In the genomic region with DNA sequence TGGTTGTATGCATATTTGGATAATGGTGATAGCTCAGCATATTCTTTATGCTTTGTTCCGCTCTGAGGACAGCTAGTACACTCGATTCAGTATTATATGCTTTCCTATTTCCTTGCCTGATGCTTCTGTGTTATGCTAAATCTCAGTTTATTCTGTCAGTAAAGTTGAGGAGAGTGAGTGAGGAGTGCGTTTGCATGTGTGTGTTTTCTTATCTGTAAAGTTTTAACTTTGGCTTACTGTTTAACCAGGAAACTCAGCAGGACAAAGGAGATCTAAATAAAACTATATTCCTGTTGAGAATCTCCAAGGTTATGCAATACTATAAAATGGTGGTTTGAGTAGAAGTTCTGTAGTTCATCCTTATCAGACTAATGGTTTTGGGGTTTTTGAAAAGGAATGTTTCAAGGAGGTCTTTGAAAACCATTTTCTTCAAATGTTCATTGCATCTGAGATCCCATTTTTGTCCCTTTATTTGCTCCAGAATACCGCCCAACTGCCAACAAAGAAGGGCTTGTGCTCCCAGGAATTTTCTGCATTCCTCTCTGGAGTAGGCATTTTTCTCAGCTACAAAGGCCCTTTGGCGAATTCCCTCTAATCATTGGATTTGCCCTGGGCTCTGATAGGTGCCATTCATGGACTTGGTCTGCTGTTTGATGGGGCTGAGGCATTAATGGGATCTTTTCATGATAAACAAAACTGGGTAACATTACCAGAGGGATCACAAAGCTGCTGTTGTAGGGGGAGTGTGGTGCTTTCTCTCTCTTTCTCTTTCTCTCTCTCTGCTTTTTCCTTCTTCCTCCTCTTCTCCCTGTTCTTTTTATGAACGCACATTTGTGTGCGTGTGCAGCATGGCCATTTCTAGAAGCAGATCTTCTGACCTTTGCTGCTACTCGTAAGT, we compare ENCODE assay signal across 1 cellular context.
A peak's percentile ranks its signal among the peaks of the same experiment; 100 is the strongest.
TF ChIP-seq lines count a peak whose summit lies in the region.

No MANE protein-coding gene starts in this region.

TF ChIP-seq in HepG2, 621 proteins besides CTCF, POLR2A, EP300 and RAD21 (continued from another document and continues in another):
- TF ChIP-seq, protein P1, sequence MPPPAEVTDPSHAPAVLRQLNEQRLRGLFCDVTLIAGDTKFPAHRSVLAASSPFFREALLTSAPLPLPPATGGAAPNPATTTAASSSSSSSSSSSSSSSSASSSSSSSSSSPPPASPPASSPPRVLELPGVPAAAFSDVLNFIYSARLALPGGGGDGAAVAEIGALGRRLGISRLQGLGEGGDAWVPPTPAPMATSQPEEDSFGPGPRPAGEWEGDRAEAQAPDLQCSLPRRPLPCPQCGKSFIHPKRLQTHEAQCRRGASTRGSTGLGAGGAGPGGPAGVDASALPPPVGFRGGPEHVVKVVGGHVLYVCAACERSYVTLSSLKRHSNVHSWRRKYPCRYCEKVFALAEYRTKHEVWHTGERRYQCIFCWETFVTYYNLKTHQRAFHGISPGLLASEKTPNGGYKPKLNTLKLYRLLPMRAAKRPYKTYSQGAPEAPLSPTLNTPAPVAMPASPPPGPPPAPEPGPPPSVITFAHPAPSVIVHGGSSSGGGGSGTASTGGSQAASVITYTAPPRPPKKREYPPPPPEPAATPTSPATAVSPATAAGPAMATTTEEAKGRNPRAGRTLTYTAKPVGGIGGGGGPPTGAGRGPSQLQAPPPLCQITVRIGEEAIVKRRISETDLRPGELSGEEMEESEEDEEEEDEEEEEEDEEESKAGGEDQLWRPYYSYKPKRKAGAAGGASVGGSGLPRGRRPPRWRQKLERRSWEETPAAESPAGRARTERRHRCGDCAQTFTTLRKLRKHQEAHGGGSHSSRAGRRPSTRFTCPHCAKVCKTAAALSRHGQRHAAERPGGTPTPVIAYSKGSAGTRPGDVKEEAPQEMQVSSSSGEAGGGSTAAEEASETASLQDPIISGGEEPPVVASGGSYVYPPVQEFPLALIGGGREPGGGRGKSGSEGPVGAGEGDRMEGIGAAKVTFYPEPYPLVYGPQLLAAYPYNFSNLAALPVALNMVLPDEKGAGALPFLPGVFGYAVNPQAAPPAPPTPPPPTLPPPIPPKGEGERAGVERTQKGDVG (CRISPR knock-in tag; IDR thresholded peaks at IDR 0.05; ENCODE audit: borderline replicate concordance) = no peak
- TF ChIP-seq, protein P2, sequence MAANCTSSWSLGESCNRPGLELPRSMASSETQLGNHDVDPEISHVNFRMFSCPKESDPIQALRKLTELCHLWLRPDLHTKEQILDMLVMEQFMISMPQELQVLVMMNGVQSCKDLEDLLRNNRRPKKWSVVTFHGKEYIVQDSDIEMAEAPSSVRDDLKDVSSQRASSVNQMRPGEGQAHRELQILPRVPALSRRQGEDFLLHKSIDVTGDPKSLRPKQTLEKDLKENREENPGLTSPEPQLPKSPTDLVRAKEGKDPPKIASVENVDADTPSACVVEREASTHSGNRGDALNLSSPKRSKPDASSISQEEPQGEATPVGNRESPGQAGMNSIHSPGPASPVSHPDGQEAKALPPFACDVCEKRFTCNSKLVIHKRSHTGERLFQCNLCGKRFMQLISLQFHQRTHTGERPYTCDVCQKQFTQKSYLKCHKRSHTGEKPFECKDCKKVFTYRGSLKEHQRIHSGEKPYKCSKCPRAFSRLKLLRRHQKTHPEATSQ (CRISPR knock-in tag; IDR thresholded peaks at IDR 0.05; ENCODE audit: borderline replicate concordance) = no peak; the same call in 1 of the 2 replicates
- TF ChIP-seq MEF2D (CRISPR knock-in tag; IDR thresholded peaks at IDR 0.05) (peak; percentile 53; the same call in 1 of the 2 replicates), GATAD2A (CRISPR knock-in tag; IDR thresholded peaks at IDR 0.05) (peak; percentile 56), CEBPG (CRISPR knock-in tag; IDR thresholded peaks at IDR 0.05) (peak; percentile 86), RBFOX2 (IDR thresholded peaks at IDR 0.05; ENCODE audit: low read depth, low read length) (no peak; the same call in 1 of the 2 replicates), NFIC (IDR thresholded peaks at IDR 0.05; ENCODE audit: low read length) (peak; percentile 63; the same call in 1 of the 2 replicates), ZNF605 (CRISPR knock-in tag; IDR thresholded peaks at IDR 0.05) (peak; percentile 74), SP4 (CRISPR knock-in tag; IDR thresholded peaks at IDR 0.05) (no peak), ZNF713 (CRISPR knock-in tag; IDR thresholded peaks at IDR 0.05) (no peak), KMT2B (CRISPR knock-in tag; IDR thresholded peaks at IDR 0.05) (0 out of 2 replicates have a peak, but pooled peaks have one; percentile 33), HDAC2 (CRISPR knock-in tag; IDR thresholded peaks at IDR 0.05) (0 out of 2 replicates have a peak, but pooled peaks have one; percentile 20), TBX2 (CRISPR knock-in tag; IDR thresholded peaks at IDR 0.05; ENCODE audit: borderline replicate concordance) (peak; percentile 80; the same call in 1 of the 2 replicates), NR2F2 (IDR thresholded peaks at IDR 0.05; ENCODE audit: borderline replicate concordance, low read depth) (peak; percentile 31; the same call in 1 of the 2 replicates), HMG20A (CRISPR knock-in tag; IDR thresholded peaks at IDR 0.05; ENCODE audit: borderline replicate concordance) (peak; percentile 69; the same call in 1 of the 2 replicates), RXRA (CRISPR knock-in tag; IDR thresholded peaks at IDR 0.05) (no peak), MED13 (CRISPR knock-in tag; IDR thresholded peaks at IDR 0.05) (peak; percentile 43; the same call in 1 of the 2 replicates), ZNF235 (CRISPR knock-in tag; IDR thresholded peaks at IDR 0.05; ENCODE audit: borderline replicate concordance) (no peak)
- TF ChIP-seq, protein P3, sequence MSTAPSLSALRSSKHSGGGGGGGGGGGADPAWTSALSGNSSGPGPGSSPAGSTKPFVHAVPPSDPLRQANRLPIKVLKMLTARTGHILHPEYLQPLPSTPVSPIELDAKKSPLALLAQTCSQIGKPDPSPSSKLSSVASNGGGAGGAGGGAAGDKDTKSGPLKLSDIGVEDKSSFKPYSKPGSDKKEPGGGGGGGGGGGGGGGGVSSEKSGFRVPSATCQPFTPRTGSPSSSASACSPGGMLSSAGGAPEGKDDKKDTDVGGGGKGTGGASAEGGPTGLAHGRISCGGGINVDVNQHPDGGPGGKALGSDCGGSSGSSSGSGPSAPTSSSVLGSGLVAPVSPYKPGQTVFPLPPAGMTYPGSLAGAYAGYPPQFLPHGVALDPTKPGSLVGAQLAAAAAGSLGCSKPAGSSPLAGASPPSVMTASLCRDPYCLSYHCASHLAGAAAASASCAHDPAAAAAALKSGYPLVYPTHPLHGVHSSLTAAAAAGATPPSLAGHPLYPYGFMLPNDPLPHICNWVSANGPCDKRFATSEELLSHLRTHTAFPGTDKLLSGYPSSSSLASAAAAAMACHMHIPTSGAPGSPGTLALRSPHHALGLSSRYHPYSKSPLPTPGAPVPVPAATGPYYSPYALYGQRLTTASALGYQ (CRISPR knock-in tag; IDR thresholded peaks at IDR 0.05) = peak; percentile 37; the same call in 1 of the 2 replicates
- TF ChIP-seq, protein P4, sequence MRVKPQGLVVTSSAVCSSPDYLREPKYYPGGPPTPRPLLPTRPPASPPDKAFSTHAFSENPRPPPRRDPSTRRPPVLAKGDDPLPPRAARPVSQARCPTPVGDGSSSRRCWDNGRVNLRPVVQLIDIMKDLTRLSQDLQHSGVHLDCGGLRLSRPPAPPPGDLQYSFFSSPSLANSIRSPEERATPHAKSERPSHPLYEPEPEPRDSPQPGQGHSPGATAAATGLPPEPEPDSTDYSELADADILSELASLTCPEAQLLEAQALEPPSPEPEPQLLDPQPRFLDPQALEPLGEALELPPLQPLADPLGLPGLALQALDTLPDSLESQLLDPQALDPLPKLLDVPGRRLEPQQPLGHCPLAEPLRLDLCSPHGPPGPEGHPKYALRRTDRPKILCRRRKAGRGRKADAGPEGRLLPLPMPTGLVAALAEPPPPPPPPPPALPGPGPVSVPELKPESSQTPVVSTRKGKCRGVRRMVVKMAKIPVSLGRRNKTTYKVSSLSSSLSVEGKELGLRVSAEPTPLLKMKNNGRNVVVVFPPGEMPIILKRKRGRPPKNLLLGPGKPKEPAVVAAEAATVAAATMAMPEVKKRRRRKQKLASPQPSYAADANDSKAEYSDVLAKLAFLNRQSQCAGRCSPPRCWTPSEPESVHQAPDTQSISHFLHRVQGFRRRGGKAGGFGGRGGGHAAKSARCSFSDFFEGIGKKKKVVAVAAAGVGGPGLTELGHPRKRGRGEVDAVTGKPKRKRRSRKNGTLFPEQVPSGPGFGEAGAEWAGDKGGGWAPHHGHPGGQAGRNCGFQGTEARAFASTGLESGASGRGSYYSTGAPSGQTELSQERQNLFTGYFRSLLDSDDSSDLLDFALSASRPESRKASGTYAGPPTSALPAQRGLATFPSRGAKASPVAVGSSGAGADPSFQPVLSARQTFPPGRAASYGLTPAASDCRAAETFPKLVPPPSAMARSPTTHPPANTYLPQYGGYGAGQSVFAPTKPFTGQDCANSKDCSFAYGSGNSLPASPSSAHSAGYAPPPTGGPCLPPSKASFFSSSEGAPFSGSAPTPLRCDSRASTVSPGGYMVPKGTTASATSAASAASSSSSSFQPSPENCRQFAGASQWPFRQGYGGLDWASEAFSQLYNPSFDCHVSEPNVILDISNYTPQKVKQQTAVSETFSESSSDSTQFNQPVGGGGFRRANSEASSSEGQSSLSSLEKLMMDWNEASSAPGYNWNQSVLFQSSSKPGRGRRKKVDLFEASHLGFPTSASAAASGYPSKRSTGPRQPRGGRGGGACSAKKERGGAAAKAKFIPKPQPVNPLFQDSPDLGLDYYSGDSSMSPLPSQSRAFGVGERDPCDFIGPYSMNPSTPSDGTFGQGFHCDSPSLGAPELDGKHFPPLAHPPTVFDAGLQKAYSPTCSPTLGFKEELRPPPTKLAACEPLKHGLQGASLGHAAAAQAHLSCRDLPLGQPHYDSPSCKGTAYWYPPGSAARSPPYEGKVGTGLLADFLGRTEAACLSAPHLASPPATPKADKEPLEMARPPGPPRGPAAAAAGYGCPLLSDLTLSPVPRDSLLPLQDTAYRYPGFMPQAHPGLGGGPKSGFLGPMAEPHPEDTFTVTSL (CRISPR knock-in tag; IDR thresholded peaks at IDR 0.05; ENCODE audit: borderline replicate concordance) = peak; percentile 68; the same call in 1 of the 2 replicates
- TF ChIP-seq, protein P5, sequence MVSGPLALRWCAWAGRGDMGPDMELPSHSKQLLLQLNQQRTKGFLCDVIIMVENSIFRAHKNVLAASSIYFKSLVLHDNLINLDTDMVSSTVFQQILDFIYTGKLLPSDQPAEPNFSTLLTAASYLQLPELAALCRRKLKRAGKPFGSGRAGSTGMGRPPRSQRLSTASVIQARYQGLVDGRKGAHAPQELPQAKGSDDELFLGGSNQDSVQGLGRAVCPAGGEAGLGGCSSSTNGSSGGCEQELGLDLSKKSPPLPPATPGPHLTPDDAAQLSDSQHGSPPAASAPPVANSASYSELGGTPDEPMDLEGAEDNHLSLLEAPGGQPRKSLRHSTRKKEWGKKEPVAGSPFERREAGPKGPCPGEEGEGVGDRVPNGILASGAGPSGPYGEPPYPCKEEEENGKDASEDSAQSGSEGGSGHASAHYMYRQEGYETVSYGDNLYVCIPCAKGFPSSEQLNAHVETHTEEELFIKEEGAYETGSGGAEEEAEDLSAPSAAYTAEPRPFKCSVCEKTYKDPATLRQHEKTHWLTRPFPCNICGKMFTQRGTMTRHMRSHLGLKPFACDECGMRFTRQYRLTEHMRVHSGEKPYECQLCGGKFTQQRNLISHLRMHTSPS (CRISPR knock-in tag; IDR thresholded peaks at IDR 0.05; ENCODE audit: low read depth) = 0 out of 2 replicates have a peak, but pooled peaks have one; percentile 19
- TF ChIP-seq, protein P6, sequence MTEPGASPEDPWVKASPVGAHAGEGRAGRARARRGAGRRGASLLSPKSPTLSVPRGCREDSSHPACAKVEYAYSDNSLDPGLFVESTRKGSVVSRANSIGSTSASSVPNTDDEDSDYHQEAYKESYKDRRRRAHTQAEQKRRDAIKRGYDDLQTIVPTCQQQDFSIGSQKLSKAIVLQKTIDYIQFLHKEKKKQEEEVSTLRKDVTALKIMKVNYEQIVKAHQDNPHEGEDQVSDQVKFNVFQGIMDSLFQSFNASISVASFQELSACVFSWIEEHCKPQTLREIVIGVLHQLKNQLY (CRISPR knock-in tag; IDR thresholded peaks at IDR 0.05) = peak; percentile 24; the same call in 1 of the 2 replicates
